In the genomic region with DNA sequence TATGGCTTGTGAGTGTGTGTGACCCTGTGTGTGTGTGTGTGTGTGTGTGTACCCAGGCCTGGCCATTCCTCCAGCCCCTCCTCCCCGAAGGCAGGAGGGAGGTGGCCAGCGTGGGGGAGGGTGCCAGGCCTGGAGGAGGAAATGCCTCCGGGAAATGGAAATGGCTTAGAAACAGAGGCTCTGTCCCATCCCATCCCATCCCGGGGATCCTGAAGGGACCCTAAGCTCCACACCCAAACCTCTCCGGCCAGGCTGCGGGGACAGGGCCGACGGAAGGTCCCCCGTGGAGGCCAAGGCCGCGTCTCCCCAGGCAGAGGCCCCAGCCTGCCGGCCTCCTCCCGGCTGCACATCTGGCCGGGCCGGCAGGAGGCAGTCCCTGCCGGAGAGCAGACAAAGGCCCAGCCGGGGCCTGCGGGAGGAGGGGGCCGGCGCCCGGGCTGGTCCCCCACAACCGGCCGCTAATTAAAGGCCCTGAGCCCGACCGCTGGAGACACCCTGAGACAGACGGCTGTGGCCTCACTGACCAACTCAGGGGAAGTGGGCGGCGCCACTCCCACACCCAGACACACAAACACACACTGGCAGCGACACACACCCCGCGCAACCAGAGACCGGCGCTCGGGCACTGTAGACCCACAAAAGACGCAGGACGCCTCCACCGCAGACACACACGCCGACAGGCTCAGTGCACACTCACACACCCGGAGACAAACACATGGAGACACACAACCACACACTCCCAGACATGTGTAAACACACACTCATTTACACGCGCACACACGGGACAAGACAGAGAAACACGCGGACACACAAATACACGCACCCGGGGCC, we compare ENCODE assay signal across 8 cellular contexts. TPM values are rescaled to one million over a fixed set of nuclear protein-coding genes. Genes with fewer than 3 reads are reported as not detected.
DNase-seq lines count a peak whose midpoint lies in the region; ATAC-seq, FAIRE-seq and TF ChIP-seq lines count a peak whose summit lies in the region.

No MANE protein-coding gene starts in this region.

- peak; percentile 14 for DNase-seq in NOMO-1 treated with DMSO at 0.1 percent for 48 hours (lab: John Stamatoyannopoulos, UW; ENCODE audit: unreplicated experiment)
- DNase-seq in NOMO-1 treated with dmso at 0.1 percent for 144 hours (lab: John Stamatoyannopoulos, UW; ENCODE audit: unreplicated experiment), result no peak
- DNase-seq in activated CD4-positive, alpha-beta memory T cell treated with anti-CD3 and anti-CD28 coated beads for 36 hours, result peak; percentile 45
- peak; percentile 71 for DNase-seq in fibroblast of pulmonary artery (ENCODE audit: low read depth)
- DNase-seq in nephron progenitor cell, result peak; percentile 69
- no peak for DNase-seq in D721Med (ENCODE audit: insufficient read length, low spot score)

- CTCF ChIA-PET in activated CD4-positive, alpha-beta memory T cell treated with anti-CD3 and anti-CD28 coated beads for 36 hours (lab: Charles Lee), result interaction anchor here (0.6 to 1.7 kb wide), 2 partner anchors 28 to 29 kb away, joined by 3 to 4 read pairs; no protein-coding TSS in a partner anchor

- ATAC-seq in HG02870 (IDR thresholded peaks at IDR 0.05; ENCODE audit: unreplicated experiment) (no peak), GM19452 (IDR thresholded peaks at IDR 0.05; ENCODE audit: unreplicated experiment) (no peak)

- peaks cover 3% of the 10 kb centered on the region for H3K27me3 Mint-ChIP-seq in activated CD4-positive, alpha-beta memory T cell treated with anti-CD3 and anti-CD28 coated beads for 36 hours
- no peaks in the 10 kb centered on the region for H3K27me3 Mint-ChIP-seq in nephron progenitor cell (ENCODE audit: low read depth, poor library complexity)

- H3K4me1 Mint-ChIP-seq in activated CD4-positive, alpha-beta memory T cell treated with anti-CD3 and anti-CD28 coated beads for 36 hours (ENCODE audit: low read depth), result peaks cover 22% of the 10 kb centered on the region
- peaks cover 36% of the 10 kb centered on the region for H3K4me1 Mint-ChIP-seq in nephron progenitor cell

- H3K4me3 Mint-ChIP-seq in activated CD4-positive, alpha-beta memory T cell treated with anti-CD3 and anti-CD28 coated beads for 36 hours, result peak overlapping the region; percentile 77
- H3K4me3 Mint-ChIP-seq in nephron progenitor cell, result peak overlapping the region; percentile 99

- H3K36me3 Mint-ChIP-seq in activated CD4-positive, alpha-beta memory T cell treated with anti-CD3 and anti-CD28 coated beads for 36 hours, result peaks cover 7% of the 10 kb centered on the region
- peaks cover 41% of the 10 kb centered on the region for H3K36me3 Mint-ChIP-seq in nephron progenitor cell (ENCODE audit: low read depth)

- POLR2A ChIA-PET in activated CD4-positive, alpha-beta memory T cell treated with anti-CD3 and anti-CD28 coated beads for 36 hours (lab: Charles Lee), result no interaction called here

- TF ChIP-seq CTCF in fibroblast of pulmonary artery (IDR thresholded peaks at IDR 0.05; ENCODE audit: low read length, missing control alignments) (peak; percentile 18), nephron progenitor cell (IDR thresholded peaks at IDR 0.05) (no peak), D721Med (IDR thresholded peaks at IDR 0.05; ENCODE audit: insufficient read depth, missing control alignments) (no peak)

- peak overlapping the region; percentile 1 for H3K27ac Mint-ChIP-seq in activated CD4-positive, alpha-beta memory T cell treated with anti-CD3 and anti-CD28 coated beads for 36 hours
- peak overlapping the region; percentile 96 for H3K27ac Mint-ChIP-seq in nephron progenitor cell

- H3K4me3 ChIP-seq in fibroblast of pulmonary artery (replicated peaks; ENCODE audit: low read depth, low read length), result peak overlapping the region; percentile 88

- no peak for FAIRE-seq in D721Med (lab: Jason Lieb, UNC)

- peaks cover 6% of the 10 kb centered on the region for H3K9me3 Mint-ChIP-seq in activated CD4-positive, alpha-beta memory T cell treated with anti-CD3 and anti-CD28 coated beads for 36 hours
- peaks cover 23% of the 10 kb centered on the region for H3K9me3 Mint-ChIP-seq in nephron progenitor cell

- intact Hi-C loops in activated CD4-positive, alpha-beta memory T cell treated with anti-CD3 and anti-CD28 coated beads for 36 hours (cut with micrococcal nuclease), result no loop called here

RNA-seq across cellular contexts. Expression of a gene that starts 1.1 kb away (rescaled TPM):
- total RNA-seq in activated CD4-positive, alpha-beta memory T cell treated with anti-CD3 and anti-CD28 coated beads for 36 hours, result 1 to 10 TPM; 3.4 to 3.9 TPM

RNA-seq across cellular contexts. Expression of a gene that starts 21.0 kb away (rescaled TPM):
- total RNA-seq in activated CD4-positive, alpha-beta memory T cell treated with anti-CD3 and anti-CD28 coated beads for 36 hours, result not detected

RNA-seq across cellular contexts. Expression of a gene that starts 32.2 kb away (rescaled TPM):
- 10 to 100 TPM; 48.7 to 50.1 TPM for total RNA-seq in activated CD4-positive, alpha-beta memory T cell treated with anti-CD3 and anti-CD28 coated beads for 36 hours

Comparison
In these comparisons a context has a peak if more than half of its experiments do, and no peak if none do; other contexts are left out.
1. DNase-seq: peak in NOMO-1 treated with DMSO at 0.1 percent for 48 hours (single experiment), activated CD4-positive, alpha-beta memory T cell treated with anti-CD3 and anti-CD28 coated beads for 36 hours (single experiment), fibroblast of pulmonary artery (single experiment) and nephron progenitor cell (single experiment); none in NOMO-1 treated with dmso at 0.1 percent for 144 hours (single experiment) and D721Med (single experiment).